In the genomic region with DNA sequence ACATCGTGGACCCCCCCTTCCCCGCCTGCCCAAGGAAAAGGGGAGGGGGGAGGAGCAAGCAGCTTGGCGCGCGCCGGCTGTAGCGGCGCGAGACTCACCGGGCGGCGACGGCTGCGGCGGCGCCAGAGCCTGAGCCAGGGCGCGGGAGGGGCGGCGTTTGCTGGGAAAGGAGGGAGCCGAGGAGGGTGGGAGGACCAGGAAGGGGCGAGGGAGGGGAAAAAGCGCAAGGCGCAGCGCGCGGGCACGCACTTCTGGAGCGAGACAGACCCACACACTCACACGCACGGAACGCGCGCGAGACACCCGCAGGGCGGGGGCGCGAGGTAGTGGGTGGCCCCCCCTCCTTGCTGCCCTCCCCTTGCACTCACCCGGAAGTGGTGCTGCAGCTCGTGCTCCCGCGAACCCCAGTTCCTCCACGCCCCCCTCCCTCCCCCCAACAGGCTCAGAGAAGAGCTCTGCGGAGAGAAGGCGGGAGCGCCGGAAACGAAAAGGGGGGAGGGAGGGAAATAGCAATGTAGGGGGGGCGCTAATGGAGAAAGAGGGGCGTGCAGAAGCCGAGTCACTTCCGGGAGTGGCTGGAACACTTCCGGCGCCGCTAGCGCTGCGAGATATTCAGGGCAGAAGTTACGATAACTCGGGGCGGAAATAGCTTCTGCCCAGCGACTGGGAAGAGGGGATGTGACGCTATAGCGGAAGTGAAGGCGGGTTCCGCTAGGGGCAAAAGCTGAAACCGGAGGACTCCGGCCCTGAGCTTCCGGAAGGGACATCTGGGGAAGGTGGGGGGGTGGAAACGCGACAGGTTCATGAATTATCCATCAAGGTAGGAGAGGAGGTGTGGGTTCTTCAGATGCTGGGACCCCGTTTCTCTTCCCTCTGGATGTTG, we compare ENCODE assay signal across 8 cellular contexts. TPM values are rescaled to one million over a fixed set of nuclear protein-coding genes. Genes with fewer than 3 reads are reported as not detected.
DNase-seq lines count a peak whose midpoint lies in the region; ATAC-seq and TF ChIP-seq lines count a peak whose summit lies in the region.

A gene (minus strand): TSS at position 376 of the 883 bp plus-strand sequence. CDS start 9,855 bp downstream, outside the sequence.

- H3K4me1 Mint-ChIP-seq in activated CD4-positive, alpha-beta T cell treated with anti-CD3 and anti-CD28 coated beads, Interleukin-2, amount 10 ng/mL, durations not matched to agents 7 days and 5 days = peaks cover 51% of the 10 kb centered on the region

- CTCF ChIA-PET in activated CD4-positive, alpha-beta T cell treated with anti-CD3 and anti-CD28 coated beads, Interleukin-2, amount 10 ng/mL, durations not matched to agents 7 days and 5 days (lab: Charles Lee) = interaction anchor here (0.5 to 2.1 kb wide), 17 partner anchors 9 to 255 kb away, joined by 3 to 11 read pairs (median 3); a partner anchor contains a TSS

- no peaks in the 10 kb centered on the region for H3K9me3 Mint-ChIP-seq in activated CD4-positive, alpha-beta T cell treated with anti-CD3 and anti-CD28 coated beads, Interleukin-2, amount 10 ng/mL, durations not matched to agents 7 days and 5 days

- H3K4me2 ChIP-seq in BLaER1 = peak within 1 kb of the TSS; percentile 96

- peaks cover 78% of the 10 kb centered on the region for H3K4me1 ChIP-seq in BLaER1

- no peaks in the 10 kb centered on the region for H3K9me3 ChIP-seq in BLaER1

- H3K27ac Mint-ChIP-seq in activated CD4-positive, alpha-beta T cell treated with anti-CD3 and anti-CD28 coated beads, Interleukin-2, amount 10 ng/mL, durations not matched to agents 7 days and 5 days = peak within 1 kb of the TSS; percentile 95

- no peaks in the 10 kb centered on the region for H3K27me3 Mint-ChIP-seq in activated CD4-positive, alpha-beta T cell treated with anti-CD3 and anti-CD28 coated beads, Interleukin-2, amount 10 ng/mL, durations not matched to agents 7 days and 5 days

- H3K27me3 ChIP-seq in BLaER1 (no peaks in the 10 kb centered on the region), layer of hippocampus (ENCODE audit: control insufficient read depth, insufficient read depth, low read length) (no peaks in the 10 kb centered on the region)

- POLR2A ChIA-PET in activated CD4-positive, alpha-beta T cell treated with anti-CD3 and anti-CD28 coated beads, Interleukin-2, amount 10 ng/mL, durations not matched to agents 7 days and 5 days (lab: Charles Lee) = interaction anchor here (0.6 to 1.2 kb wide), 12 partner anchors 35 to 1750 kb away, joined by 3 to 10 read pairs (median 4); a partner anchor contains a TSS

- TF ChIP-seq CTCF in coronary artery (IDR thresholded peaks at IDR 0.05) = peak; percentile 21

- H3K4me3 ChIP-seq in BLaER1 (peak within 1 kb of the TSS; percentile 77), coronary artery (peak within 1 kb of the TSS; percentile 88)

- H3K36me3 ChIP-seq in BLaER1 = peaks cover 19% of the 10 kb centered on the region

- DNase-seq in NCI-H69 (lab: John Stamatoyannopoulos, UW) = peak; percentile 100
- DNase-seq in activated CD4-positive, alpha-beta T cell treated with anti-CD3 and anti-CD28 coated beads, Interleukin-2, amount 10 ng/mL, durations not matched to agents 7 days and 5 days = peak; percentile 97
- DNase-seq in coronary artery (ENCODE audit: low spot score) = peak; percentile 99
- DNase-seq in stimulated activated CD4-positive, alpha-beta T cell treated with anti-CD3 and anti-CD28 coated beads, Interleukin-1b, Interleukin-23, amount 100 ng/mL, for 4 hours (ENCODE audit: low read depth in 2 of 2) = peak; percentile 86 to 88

- H3K27ac ChIP-seq in BLaER1 (peak within 1 kb of the TSS; percentile 98), coronary artery (peak within 1 kb of the TSS; percentile 97), layer of hippocampus (ENCODE audit: low read depth, low read length) (peak within 1 kb of the TSS; percentile 98)

- H4K20me1 ChIP-seq in BLaER1 = peaks cover 36% of the 10 kb centered on the region

- peak within 1 kb of the TSS; percentile 95 for H3K9ac ChIP-seq in BLaER1

- ATAC-seq in GM19328 (IDR thresholded peaks at IDR 0.05; ENCODE audit: unreplicated experiment) = peak; percentile 84
- ATAC-seq in HG03520 (IDR thresholded peaks at IDR 0.05; ENCODE audit: unreplicated experiment) = peak; percentile 87

- H3K4me3 Mint-ChIP-seq in activated CD4-positive, alpha-beta T cell treated with anti-CD3 and anti-CD28 coated beads, Interleukin-2, amount 10 ng/mL, durations not matched to agents 7 days and 5 days = peak within 1 kb of the TSS; percentile 88

- H3K36me3 Mint-ChIP-seq in activated CD4-positive, alpha-beta T cell treated with anti-CD3 and anti-CD28 coated beads, Interleukin-2, amount 10 ng/mL, durations not matched to agents 7 days and 5 days (ENCODE audit: low read depth) = peaks cover 29% of the 10 kb centered on the region

RNA-seq across cellular contexts. Expression of the gene that starts here (rescaled TPM):
- total RNA-seq in activated CD4-positive, alpha-beta T cell treated with anti-CD3 and anti-CD28 coated beads, Interleukin-2, amount 10 ng/mL, durations not matched to agents 7 days and 5 days = 10 to 100 TPM; 90.9 to 95.4 TPM

Comparison
In these comparisons a context has a peak if more than half of its experiments do, and no peak if none do; other contexts are left out.
1. Peak in every context shown above with its lines: DNase-seq, ATAC-seq, H3K4me3 ChIP-seq and H3K27ac ChIP-seq.